8 cellular contexts compared by ENCODE assay signal in genomic region chr3:138188013-138188352, GRCh38. TPM values are rescaled to one million over a fixed set of nuclear protein-coding genes. Genes with fewer than 3 reads are reported as not detected.
DNase-seq lines count a peak whose midpoint lies in the region; TF ChIP-seq lines count a peak whose summit lies in the region.

No MANE protein-coding gene starts in this region.

- H3K4me2 ChIP-seq in MM.1S (ENCODE audit: low read depth, low read length): peak overlapping the region; percentile 89

- H3K27me3 ChIP-seq in MM.1S (replicated peaks; ENCODE audit: insufficient read depth, low read length) (0 out of 2 replicates have a peak, but pooled peaks cover 5% of the 10 kb centered on the region), brain microvascular endothelial cell (replicated peaks) (no peaks in the 10 kb centered on the region), layer of hippocampus (ENCODE audit: control insufficient read depth, insufficient read depth, low read length) (no peaks in the 10 kb centered on the region), thymus (ENCODE audit: control insufficient read depth, insufficient read depth) (peaks cover 7% of the 10 kb centered on the region)

- H2AFZ ChIP-seq in MM.1S (ENCODE audit: low read length): peak overlapping the region; percentile 97

- peak; percentile 52 for DNase-seq in NCI-H146 treated with DMSO at 0.1 percent for 48 hours (lab: John Stamatoyannopoulos, UW; ENCODE audit: unreplicated experiment)
- DNase-seq in NCI-H146 (lab: John Stamatoyannopoulos, UW): no peak
- no peak for DNase-seq in MM.1S
- DNase-seq in brain microvascular endothelial cell: no peak
- no peak for DNase-seq in anterior cingulate cortex (lab: John Stamatoyannopoulos, UW)
- no peak for DNase-seq in DMS 273 treated with DMSO at 0.1 percent for 48 hours (lab: John Stamatoyannopoulos, UW)

- WGBS in thymus: under 1% methylated on average over 11 of the region's 11 CpGs

- H3K4me3 ChIP-seq in MM.1S (ENCODE audit: low read length): peak overlapping the region; percentile 95
- H3K4me3 ChIP-seq in brain microvascular endothelial cell (ENCODE audit: low read depth, low read length): peak overlapping the region; percentile 91
- H3K4me3 ChIP-seq in thymus (ENCODE audit: low read length): peak overlapping the region; percentile 84

- H3K36me3 ChIP-seq in MM.1S (replicated peaks; ENCODE audit: insufficient read depth, low read length): peaks cover 2% of the 10 kb centered on the region; the same call in 1 of the 2 replicates
- no peaks in the 10 kb centered on the region for H3K36me3 ChIP-seq in brain microvascular endothelial cell (replicated peaks)
- no peaks in the 10 kb centered on the region for H3K36me3 ChIP-seq in thymus (ENCODE audit: control insufficient read depth, insufficient read depth)

- H3K4me1 ChIP-seq in MM.1S (ENCODE audit: low read length): peaks cover 19% of the 10 kb centered on the region
- H3K4me1 ChIP-seq in thymus (ENCODE audit: control insufficient read depth, insufficient read depth, low read length): peaks cover 4% of the 10 kb centered on the region

- no peaks in the 10 kb centered on the region for H3K9me2 ChIP-seq in MM.1S (replicated peaks; ENCODE audit: insufficient read depth, low read length)

- in situ Hi-C loops in brain microvascular endothelial cell (cut with HindIII; ENCODE audit: low pct_ligation_motif_present, low sequenced_read_pairs): no loop called here

- H3K79me2 ChIP-seq in MM.1S (ENCODE audit: low read length): peaks cover 56% of the 10 kb centered on the region

- peak overlapping the region; percentile 82; the same call in 1 of the 2 replicates for H3K27ac ChIP-seq in MM.1S (ENCODE audit: low read length)
- H3K27ac ChIP-seq in brain microvascular endothelial cell: peak overlapping the region; percentile 98
- H3K27ac ChIP-seq in layer of hippocampus (ENCODE audit: low read depth, low read length): peak overlapping the region; percentile 92
- H3K27ac ChIP-seq in thymus (ENCODE audit: low read depth): peak overlapping the region; percentile 92

- no peak for TF ChIP-seq CTCF in MM.1S (IDR thresholded peaks at IDR 0.05; ENCODE audit: low read length)
- no peak for TF ChIP-seq CTCF in brain microvascular endothelial cell (IDR thresholded peaks at IDR 0.05; ENCODE audit: low read depth, low read length, missing control alignments)

- H4K20me1 ChIP-seq in MM.1S (ENCODE audit: insufficient read depth, low read length): no peaks in the 10 kb centered on the region

- peaks cover 5% of the 10 kb centered on the region; the same call in 1 of the 2 replicates for H3F3A ChIP-seq in MM.1S (ENCODE audit: insufficient read depth, low read length)

- no peaks in the 10 kb centered on the region for H3K9me3 ChIP-seq in MM.1S (replicated peaks; ENCODE audit: insufficient read depth, low read length)
- H3K9me3 ChIP-seq in thymus (ENCODE audit: control insufficient read depth): no peaks in the 10 kb centered on the region

- peak overlapping the region; percentile 97 for H3K9ac ChIP-seq in MM.1S (ENCODE audit: low read length)

RNA-seq across cellular contexts. Expression of gene ARMC8, which starts 0.9 kb away (rescaled TPM):
- polyA plus RNA-seq in thymus: 29.2 TPM

RNA-seq across cellular contexts. Expression of gene DBR1, which starts 13.3 kb away (rescaled TPM):
- polyA plus RNA-seq in thymus: 12.7 TPM

RNA-seq across cellular contexts. Expression of gene A4GNT, which starts 55.8 kb away (rescaled TPM):
- not detected for polyA plus RNA-seq in thymus
